In the genomic region with DNA sequence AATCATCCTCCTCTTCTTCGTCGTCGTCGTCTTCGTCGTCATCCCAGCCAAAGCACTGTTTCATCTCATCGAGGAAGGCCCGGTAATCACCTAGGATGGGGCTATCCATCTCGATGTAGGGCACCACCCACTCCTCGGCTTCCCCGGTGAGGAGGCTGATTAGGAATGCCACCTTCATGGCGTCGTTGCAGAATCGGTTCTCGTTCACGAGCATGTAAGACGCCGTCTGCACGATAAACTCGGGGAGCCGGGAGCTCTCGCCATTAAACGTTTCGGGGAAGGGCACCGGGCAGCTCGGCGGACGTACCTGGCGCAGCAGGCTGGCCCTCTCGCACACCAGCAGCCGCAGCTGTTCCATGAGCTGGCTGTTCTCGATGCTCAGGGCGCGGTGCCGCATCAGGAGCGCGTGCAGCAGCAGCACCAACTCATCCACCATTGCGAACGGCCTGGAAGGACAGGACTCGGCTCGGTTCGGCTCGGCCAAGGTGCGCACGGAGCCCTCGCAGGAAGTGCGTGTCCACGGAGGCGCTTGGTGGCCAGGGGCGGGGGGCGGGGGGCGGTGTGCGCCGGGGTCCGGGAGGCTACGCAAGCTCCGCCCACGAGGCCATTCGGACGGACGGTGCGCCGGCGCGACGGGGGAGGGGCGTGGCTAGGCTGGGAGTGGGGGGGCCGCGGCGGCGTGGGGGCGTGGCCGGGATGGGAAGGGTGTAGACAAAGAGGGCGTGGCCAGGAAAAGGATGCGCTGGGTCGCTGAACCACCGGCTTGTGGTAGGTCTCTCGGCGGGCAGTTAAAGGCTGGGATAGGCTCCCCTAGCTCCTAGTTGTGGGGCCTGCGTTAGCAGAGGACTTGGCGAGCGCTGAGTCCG, we compare ENCODE assay signal across 8 cellular contexts. TPM values are rescaled to one million over a fixed set of nuclear protein-coding genes. Genes with fewer than 3 reads are reported as not detected.
DNase-seq lines count a peak whose midpoint lies in the region; ATAC-seq and TF ChIP-seq lines count a peak whose summit lies in the region.

A gene (minus strand): TSS at position 544 of the 866 bp plus-strand sequence. CDS start 108 bp downstream, at position 436.

- no peak for ATAC-seq in HG02763 (IDR thresholded peaks at IDR 0.05; ENCODE audit: unreplicated experiment)

- TF ChIP-seq CTCF in CD14-positive monocyte (IDR thresholded peaks at IDR 0.05) (no peak), MM.1S (IDR thresholded peaks at IDR 0.05; ENCODE audit: low read length) (no peak), spleen (IDR thresholded peaks at IDR 0.05 in 8 of 11, conservative IDR thresholded peaks at IDR 0.05 in 3 of 11) (no peak)

- peak within 1 kb of the TSS; percentile 59; the same call in 1 of the 2 replicates for H3K9ac ChIP-seq in MM.1S (ENCODE audit: low read length)

- H3K4me3 ChIP-seq in MM.1S (ENCODE audit: low read length) (peak within 1 kb of the TSS; percentile 69), spleen (peak within 1 kb of the TSS; percentile 37 to 77 (median 42))

- no peaks in the 10 kb centered on the region for H3K9me3 ChIP-seq in MM.1S (replicated peaks; ENCODE audit: insufficient read depth, low read length)
- H3K9me3 ChIP-seq in spleen, result no peaks in the 10 kb centered on the region

- no peaks in the 10 kb centered on the region for H3K36me3 Mint-ChIP-seq in CD14-positive monocyte

- no peak for TF ChIP-seq POLR2A in spleen (IDR thresholded peaks at IDR 0.05)

- H3K36me3 ChIP-seq in MM.1S (replicated peaks; ENCODE audit: insufficient read depth, low read length) (no peaks in the 10 kb centered on the region), spleen (no peaks in the 10 kb centered on the region)

- H3K27ac ChIP-seq in MM.1S (ENCODE audit: low read length) (no peak within 1 kb of the TSS), spleen (peak within 1 kb of the TSS in 2 of 8 donors; percentile 37 to 40)

- peaks cover 9 to 16% (median 13%) of the 10 kb centered on the region in 3 donors for H3K27me3 Mint-ChIP-seq in CD14-positive monocyte (ENCODE audit: low read depth in 3 of 3)

- no peaks in the 10 kb centered on the region for H3K79me2 ChIP-seq in MM.1S (ENCODE audit: low read length)

- no peak within 1 kb of the TSS for H3K27ac Mint-ChIP-seq in CD14-positive monocyte

- H3K9me2 ChIP-seq in MM.1S (replicated peaks; ENCODE audit: insufficient read depth, low read length), result no peaks in the 10 kb centered on the region

- no peaks in the 10 kb centered on the region for H3F3A ChIP-seq in MM.1S (ENCODE audit: insufficient read depth, low read length)

- WGBS in spleen, 5 donors, result 1 to 31% (median 4%) methylated on average over 7 to 80 of the region's 83 CpGs

- H3K4me1 ChIP-seq in MM.1S (ENCODE audit: low read length), result no peaks in the 10 kb centered on the region
- H3K4me1 ChIP-seq in spleen, result no peaks in the 10 kb centered on the region

- DNase-seq in CD14-positive monocyte (ENCODE audit: low spot score) (no peak), MM.1S (peak; percentile 76), cerebellar nuclear complex (lab: John Stamatoyannopoulos, UW) (peak; percentile 6 to 28), islet precursor cell (peak; percentile 90), spleen (peak; percentile 89), NCI-H187 treated with DMSO at 0.1 percent for 48 hours (lab: John Stamatoyannopoulos, UW) (no peak)
- DNase-seq in activated CD4-positive, alpha-beta T cell treated with anti-CD3 and anti-CD28 coated beads for 4 hours, result peak; percentile 66 to 73

- peaks cover 4% of the 10 kb centered on the region for H3K4me1 Mint-ChIP-seq in CD14-positive monocyte

- H4K20me1 ChIP-seq in MM.1S (ENCODE audit: insufficient read depth, low read length), result no peaks in the 10 kb centered on the region

- H3K27me3 ChIP-seq in MM.1S (replicated peaks; ENCODE audit: insufficient read depth, low read length) (no peaks in the 10 kb centered on the region), spleen (replicated peaks in 1 of 7) (peaks cover 0 to 13% (median 0%) of the 10 kb centered on the region in 7 donors)

- peak within 1 kb of the TSS; percentile 70 for H3K4me2 ChIP-seq in MM.1S (ENCODE audit: low read depth, low read length)

- H3K9me3 Mint-ChIP-seq in CD14-positive monocyte, result peaks cover 0 to 10% (median 1%) of the 10 kb centered on the region in 7 donors

- peak within 1 kb of the TSS; percentile 62 to 81 for H3K4me3 Mint-ChIP-seq in CD14-positive monocyte

- peak within 1 kb of the TSS; percentile 80 for H2AFZ ChIP-seq in MM.1S (ENCODE audit: low read length)

- intact Hi-C loops in CD14-positive monocyte (cut with micrococcal nuclease), result no loop called here
- intact Hi-C loops in spleen (cut with DNase I; ENCODE audit: low total_unique reads), result no loop called here

RNA-seq across cellular contexts. Expression of the gene that starts here (rescaled TPM):
- polyA plus RNA-seq in CD14-positive monocyte (not detected), spleen (10 to 100 TPM; 11.4 to 19.9 (median 12.1) TPM)
- 10 to 100 TPM in 3 of 7 donors, 1 to 10 TPM in 4; 3.7 to 17.3 (median 10.0) TPM for total RNA-seq in spleen

Comparison
In these comparisons a context has a peak if more than half of its experiments do, and no peak if none do; other contexts are left out.
1. RNA of the gene that starts here (polyA plus RNA-seq): 11.4 to 19.9 TPM in spleen; not detected in CD14-positive monocyte; every median in the first group is over 10 times any median in the second.
2. DNase-seq: peak in MM.1S (single experiment), activated CD4-positive, alpha-beta T cell treated with anti-CD3 and anti-CD28 coated beads for 4 hours (2 of 2), cerebellar nuclear complex (2 of 2), islet precursor cell (single experiment) and spleen (single experiment); none in CD14-positive monocyte (single experiment) and NCI-H187 treated with DMSO at 0.1 percent for 48 hours (single experiment).